18 cellular contexts compared by ENCODE assay signal in genomic region chr22:46656856-46657654, GRCh38.
"Had no signal": no experiment of that assay in that cellular context is flagged by ENCODE, and none has a peak within 500 bp of the region (broad histone marks: within the 10 kb centered on the region; RNA-seq: fewer than 3 reads in every experiment).

No MANE protein-coding gene starts in this region.

- H3K27ac ChIP-seq: SK-N-MC, stomach had no signal

- H3K36me3 Mint-ChIP-seq: activated naive CD8-positive, alpha-beta T cell treated with anti-CD3 and anti-CD28 coated beads, Interleukin-2, amount 10 ng/mL, durations not matched to agents 7 days and 5 days; type B pancreatic cell had no signal

- H3K9me3 Mint-ChIP-seq: activated naive CD8-positive, alpha-beta T cell treated with anti-CD3 and anti-CD28 coated beads, Interleukin-2, amount 10 ng/mL, durations not matched to agents 7 days and 5 days; nephron; type B pancreatic cell had no signal

- ATAC-seq: left colon had no signal

- H3K9me3 ChIP-seq: stomach had no signal

- H3K4me3 Mint-ChIP-seq: activated naive CD8-positive, alpha-beta T cell treated with anti-CD3 and anti-CD28 coated beads, Interleukin-2, amount 10 ng/mL, durations not matched to agents 7 days and 5 days; nephron; type B pancreatic cell had no signal

- DNase-seq: activated CD4-positive, alpha-beta T cell treated with anti-CD3 and anti-CD28 coated beads, Interleukin-2, amount 50 U/mL, for 4 hours; activated effector memory CD4-positive, alpha-beta T cell treated with Interleukin-2 at 50 U/mL for 16 hours; activated naive CD8-positive, alpha-beta T cell treated with anti-CD3 and anti-CD28 coated beads, Interleukin-2, amount 10 ng/mL, durations not matched to agents 7 days and 5 days; activated T-cell treated with anti-CD3 and anti-CD28 coated beads for 4 hours; amygdala; erythroblast; foreskin melanocyte; hypothalamus; islet precursor cell; left colon; midbrain; occipital lobe; posterior cingulate gyrus; stomach had no signal

- H3K27ac Mint-ChIP-seq: activated naive CD8-positive, alpha-beta T cell treated with anti-CD3 and anti-CD28 coated beads, Interleukin-2, amount 10 ng/mL, durations not matched to agents 7 days and 5 days; nephron; type B pancreatic cell had no signal

- H3K27me3 Mint-ChIP-seq: activated naive CD8-positive, alpha-beta T cell treated with anti-CD3 and anti-CD28 coated beads, Interleukin-2, amount 10 ng/mL, durations not matched to agents 7 days and 5 days; type B pancreatic cell had no signal

- H3K27me3 ChIP-seq: stomach had no signal

- H3K4me3 ChIP-seq: lung, SK-N-MC, stomach had no signal
